17 cellular contexts compared by ENCODE assay signal in genomic region chr7:65444899-65445823, GRCh38.
"Had no signal": no experiment of that assay in that cellular context is flagged by ENCODE, and none has a peak within 500 bp of the region (broad histone marks: within the 10 kb centered on the region; RNA-seq: fewer than 3 reads in every experiment).

No MANE protein-coding gene starts in this region.

- H3K4me1 Mint-ChIP-seq: activated CD4-positive, alpha-beta T cell treated with anti-CD3 and anti-CD28 coated beads, Interleukin-2, amount 10 ng/mL, durations not matched to agents 24 days and 14 days; stimulated activated naive CD8-positive, alpha-beta T cell treated with anti-CD3 and anti-CD28 coated beads, Interleukin-15, amount 100 ng/mL, for 72 hours had no signal

- H3K27me3 Mint-ChIP-seq: stimulated activated naive CD8-positive, alpha-beta T cell treated with anti-CD3 and anti-CD28 coated beads, Interleukin-15, amount 100 ng/mL, for 72 hours; type B pancreatic cell had no signal

- H3K36me3 Mint-ChIP-seq: activated naive CD8-positive, alpha-beta T cell; neural progenitor cell; type B pancreatic cell had no signal

- H3K4me1 ChIP-seq: colonic mucosa, left lung, neural progenitor cell had no signal

- DNase-seq: activated CD4-positive, alpha-beta T cell treated with anti-CD3 and anti-CD28 coated beads, Interleukin-2, amount 10 ng/mL, durations not matched to agents 24 days and 14 days; activated CD8-positive, alpha-beta memory T cell treated with anti-CD3 and anti-CD28 coated beads, Interleukin-2, amount 50 U/mL, for 48 hours; activated gamma-delta T cell treated with Interleukin-2 at 50 U/mL for 16 hours; activated T-cell treated with anti-CD3 and anti-CD28 coated beads, Interleukin-2, amount 50 U/mL, for 72 hours; amniotic stem cell; central memory CD4-positive, alpha-beta T cell; colonic mucosa; esophagus squamous epithelium; left lung; naive B cell; stimulated activated naive CD8-positive, alpha-beta T cell treated with anti-CD3 and anti-CD28 coated beads, Interleukin-15, amount 100 ng/mL, for 72 hours; WERI-Rb-1 had no signal

- H3K27me3 ChIP-seq: colonic mucosa, esophagus squamous epithelium, hepatocyte, left lung, neural progenitor cell had no signal

- H3K27ac ChIP-seq: colonic mucosa, esophagus squamous epithelium, hepatocyte, left lung, neural progenitor cell, WERI-Rb-1 had no signal

- H3K4me3 Mint-ChIP-seq: activated CD4-positive, alpha-beta T cell treated with anti-CD3 and anti-CD28 coated beads, Interleukin-2, amount 10 ng/mL, durations not matched to agents 24 days and 14 days; activated naive CD8-positive, alpha-beta T cell; activated T-cell treated with anti-CD3 and anti-CD28 coated beads, Interleukin-2, amount 50 U/mL, for 72 hours; naive B cell; neural progenitor cell; stimulated activated naive CD8-positive, alpha-beta T cell treated with anti-CD3 and anti-CD28 coated beads, Interleukin-15, amount 100 ng/mL, for 72 hours; type B pancreatic cell had no signal

- H3K4me2 ChIP-seq: hepatocyte, neural progenitor cell had no signal

- H2AFZ ChIP-seq: hepatocyte, neural progenitor cell had no signal

- H3K4me3 ChIP-seq: colonic mucosa, esophagus squamous epithelium, hepatocyte, left lung, neural progenitor cell had no signal

- H3K36me3 ChIP-seq: colonic mucosa, esophagus squamous epithelium, left lung, neural progenitor cell, WERI-Rb-1 had no signal

- H3K9me3 ChIP-seq: colonic mucosa, esophagus squamous epithelium had no signal

- H3K27ac Mint-ChIP-seq: activated CD4-positive, alpha-beta T cell treated with anti-CD3 and anti-CD28 coated beads, Interleukin-2, amount 10 ng/mL, durations not matched to agents 24 days and 14 days; activated naive CD8-positive, alpha-beta T cell; activated T-cell treated with anti-CD3 and anti-CD28 coated beads, Interleukin-2, amount 50 U/mL, for 72 hours; naive B cell; neural progenitor cell; stimulated activated naive CD8-positive, alpha-beta T cell treated with anti-CD3 and anti-CD28 coated beads, Interleukin-15, amount 100 ng/mL, for 72 hours; type B pancreatic cell had no signal

- ATAC-seq: left lung; sciatic nerve; stimulated activated naive CD8-positive, alpha-beta T cell treated with anti-CD3 and anti-CD28 coated beads, Interleukin-15, amount 100 ng/mL, for 72 hours had no signal

- H3K9ac ChIP-seq: neural progenitor cell had no signal

- H3K79me2 ChIP-seq: hepatocyte had no signal
